Comparison of ENCODE assay signal across 27 cellular contexts in genomic region chr17:66955821-66956220, GRCh38. TPM values are rescaled to one million over a fixed set of nuclear protein-coding genes. Genes with fewer than 3 reads are reported as not detected.
"Had no signal": no experiment of that assay in that cellular context is flagged by ENCODE, and none has a peak within 500 bp of the region (broad histone marks: within the 10 kb centered on the region; RNA-seq: fewer than 3 reads in every experiment).

No MANE protein-coding gene starts in this region.

- H3K9me3 ChIP-seq: left ventricle myocardium inferior, mucosa of descending colon, pancreas, prostate gland, suprapubic skin, thoracic aorta, tibial artery, upper lobe of left lung, vagina had no signal

- H3K9me3 Mint-ChIP-seq: naive thymus-derived CD4-positive, alpha-beta T cell; natural killer cell treated with Interleukin-12 subunit alpha and Interleukin-12 subunit beta and Interleukin-15 and Interleukin-18, amount 100 ng/mL, for 72 hours; stimulated activated naive B cell treated with anti-CD40 and anti-IgM and Interleukin-4, amounts not matched to agents 10 μg/mL and 1 μg/mL and 100 μg/mL, for 72 hours; stimulated activated naive CD8-positive, alpha-beta T cell treated with anti-CD3 and anti-CD28 coated beads, Interleukin-15, Interleukin-2, amounts not matched to agents 100 ng/mL and 50 ng/mL, for 24 hours had no signal

- H3K36me3 ChIP-seq: left ventricle myocardium inferior, pancreas, prostate gland, suprapubic skin, thoracic aorta, tibial artery, upper lobe of left lung, vagina had no signal

- H3K4me2 ChIP-seq: hepatocyte had no signal

- H3K4me1 Mint-ChIP-seq: naive thymus-derived CD4-positive, alpha-beta T cell; stimulated activated naive B cell treated with anti-CD40 and anti-IgM and Interleukin-4, amounts not matched to agents 10 μg/mL and 1 μg/mL and 100 μg/mL, for 72 hours had no signal

- ATAC-seq: mucosa of descending colon; naive thymus-derived CD4-positive, alpha-beta T cell; natural killer cell treated with Interleukin-12 subunit alpha and Interleukin-12 subunit beta and Interleukin-15 and Interleukin-18, amount 100 ng/mL, for 72 hours; pancreas; right cardiac atrium; sciatic nerve; stimulated activated naive B cell treated with anti-CD40 and anti-IgM and Interleukin-4, amounts not matched to agents 10 μg/mL and 1 μg/mL and 100 μg/mL, for 72 hours had no signal

- H3K27me3 ChIP-seq: pancreas, upper lobe of left lung, vagina had no signal

- H3K27ac Mint-ChIP-seq: naive thymus-derived CD4-positive, alpha-beta T cell; natural killer cell treated with Interleukin-12 subunit alpha and Interleukin-12 subunit beta and Interleukin-15 and Interleukin-18, amount 100 ng/mL, for 72 hours; stimulated activated naive B cell treated with anti-CD40 and anti-IgM and Interleukin-4, amounts not matched to agents 10 μg/mL and 1 μg/mL and 100 μg/mL, for 72 hours; stimulated activated naive CD8-positive, alpha-beta T cell treated with anti-CD3 and anti-CD28 coated beads, Interleukin-15, Interleukin-2, amounts not matched to agents 100 ng/mL and 50 ng/mL, for 24 hours had no signal

- H3K4me3 ChIP-seq: hepatocyte, left ventricle myocardium inferior, lung, mucosa of descending colon, pancreas, prostate gland, skin epidermis, suprapubic skin, thoracic aorta, tibial artery, upper lobe of left lung, vagina had no signal

- H3K27ac ChIP-seq: hepatocyte, left ventricle myocardium inferior, pancreas, prostate gland, skin epidermis, suprapubic skin, thoracic aorta, tibial artery, upper lobe of left lung, vagina had no signal

- H2AFZ ChIP-seq: hepatocyte had no signal

- H3K4me1 ChIP-seq: left ventricle myocardium inferior, pancreas had no signal

- H3K4me3 Mint-ChIP-seq: naive thymus-derived CD4-positive, alpha-beta T cell; natural killer cell treated with Interleukin-12 subunit alpha and Interleukin-12 subunit beta and Interleukin-15 and Interleukin-18, amount 100 ng/mL, for 72 hours; stimulated activated naive B cell treated with anti-CD40 and anti-IgM and Interleukin-4, amounts not matched to agents 10 μg/mL and 1 μg/mL and 100 μg/mL, for 72 hours; stimulated activated naive CD8-positive, alpha-beta T cell treated with anti-CD3 and anti-CD28 coated beads, Interleukin-15, Interleukin-2, amounts not matched to agents 100 ng/mL and 50 ng/mL, for 24 hours had no signal

- H3K36me3 Mint-ChIP-seq: naive thymus-derived CD4-positive, alpha-beta T cell; natural killer cell treated with Interleukin-12 subunit alpha and Interleukin-12 subunit beta and Interleukin-15 and Interleukin-18, amount 100 ng/mL, for 72 hours; stimulated activated naive B cell treated with anti-CD40 and anti-IgM and Interleukin-4, amounts not matched to agents 10 μg/mL and 1 μg/mL and 100 μg/mL, for 72 hours had no signal

- H3K79me2 ChIP-seq: hepatocyte had no signal

- DNase-seq: islet precursor cell; left ventricle myocardium inferior; mesendoderm; midbrain; mucosa of descending colon; naive thymus-derived CD4-positive, alpha-beta T cell; pancreas; retina; right cardiac atrium; stimulated activated CD4-positive, alpha-beta T cell treated with anti-CD3 and anti-CD28 coated beads, Interleukin-12 subunit alpha, Interleukin-12 subunit beta, amount 100 ng/mL, for 4 hours; stimulated activated CD4-positive, alpha-beta T cell treated with anti-CD3 and anti-CD28 coated beads, Interleukin-15, amount 100 ng/mL, for 24 hours; stimulated activated CD4-positive, alpha-beta T cell treated with anti-CD3 and anti-CD28 coated beads, Interleukin-2, amount 100 ng/mL, for 24 hours; stimulated activated CD4-positive, alpha-beta T cell treated with anti-CD3 and anti-CD28 coated beads, Interleukin-4, amount 100 ng/mL, for 1 hour; stimulated activated naive B cell treated with anti-CD40 and anti-IgM and Interleukin-4, amounts not matched to agents 10 μg/mL and 1 μg/mL and 100 μg/mL, for 72 hours; tibial artery; upper lobe of left lung had no signal

RNA-seq across cellular contexts. Expression of gene CACNG4, which starts 8.7 kb away (rescaled TPM):
- total RNA-seq: left ventricle myocardium inferior; naive thymus-derived CD4-positive, alpha-beta T cell; natural killer cell treated with Interleukin-12 subunit alpha and Interleukin-12 subunit beta and Interleukin-15 and Interleukin-18, amount 100 ng/mL, for 72 hours; subcutaneous adipose tissue; thoracic aorta had no signal
- polyA plus RNA-seq: naive thymus-derived CD4-positive, alpha-beta T cell had no signal
